In genomic region chr16:46591257-46591656, GRCh38 we compare ENCODE assay signal across 21 cellular contexts.
"Had no signal": no experiment of that assay in that cellular context is flagged by ENCODE, and none has a peak within 500 bp of the region (broad histone marks: within the 10 kb centered on the region; RNA-seq: fewer than 3 reads in every experiment).

No MANE protein-coding gene starts in this region.

- H3K4me2 ChIP-seq: PC-9 had no signal

- H3K27me3 ChIP-seq: Peyer's patch, SJCRH30 had no signal

- DNase-seq: Karpas-422, KG1, MM.1S, NCI-H1092 treated with DMSO at 0.1 percent for 48 hours, NCI-H1436, NCI-H187, NCI-H2029, NCI-H2081 treated with DMSO at 0.1 percent for 48 hours, NCI-H2171, NCI-H226, NCI-H446, NCI-H510A, NCI-H524 treated with DMSO at 0.1 percent for 48 hours, NCI-H69, NCI-H774, PC-9, Peyer's patch, SHP77 treated with DMSO at 0.1 percent for 48 hours, SJCRH30 had no signal

- H3K36me3 ChIP-seq: Peyer's patch had no signal

- ATAC-seq: Right ventricle myocardium inferior, SK-N-SH treated with all-trans-retinoic acid at 6 μM for 48 hours had no signal

- H3K27ac ChIP-seq: PC-9, Peyer's patch, SJCRH30 had no signal

- H3K4me1 ChIP-seq: Peyer's patch, SJCRH30 had no signal

- H3K4me3 ChIP-seq: PC-9, Peyer's patch, SJCRH30 had no signal

- H2AFZ ChIP-seq: PC-9 had no signal

- H3K9me3 ChIP-seq: Peyer's patch had no signal
